Comparison of ENCODE assay signal across 9 cellular contexts in the genomic region with DNA sequence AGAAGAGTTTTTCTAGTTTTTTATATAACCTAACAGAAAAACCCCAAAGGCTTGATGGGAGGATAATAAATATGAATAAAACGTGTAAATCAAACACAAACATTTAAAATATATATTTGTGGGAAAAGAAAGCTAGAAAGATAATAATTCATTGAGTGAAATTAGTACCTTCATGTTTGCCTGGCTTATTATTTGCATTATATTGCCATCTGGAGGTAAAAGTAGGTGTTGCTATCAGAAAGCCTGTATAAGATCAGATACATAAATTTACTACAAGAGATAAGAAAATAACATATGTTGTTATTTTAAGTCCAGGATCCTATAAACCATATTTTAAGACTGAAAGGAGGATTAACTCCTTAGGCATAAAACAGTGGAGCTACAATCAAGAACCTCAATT.
DNase-seq lines count a peak whose midpoint lies in the region; ATAC-seq, FAIRE-seq and TF ChIP-seq lines count a peak whose summit lies in the region.
"Had no signal": no experiment of that assay in that cellular context is flagged by ENCODE, and none has a peak within 500 bp of the region (broad histone marks: within the 10 kb centered on the region; RNA-seq: fewer than 3 reads in every experiment).

No MANE protein-coding gene starts in this region.

- peak overlapping the region; percentile 57 for H2BK15ac ChIP-seq in mesendoderm (replicated peaks; ENCODE audit: low read depth)

- no peak for ATAC-seq in GM19467 (IDR thresholded peaks at IDR 0.05; ENCODE audit: unreplicated experiment)
- ATAC-seq in stimulated activated naive CD8-positive, alpha-beta T cell treated with anti-CD3 and anti-CD28 coated beads, Interleukin-15, Interleukin-2, amounts not matched to agents 100 U/mL and 50 U/mL, for 24 hours = no peak
- ATAC-seq: activated CD8-positive, alpha-beta T cell treated with anti-CD3 and anti-CD28 coated beads for 36 hours had no signal

- WGBS in mesendoderm (ENCODE audit: extremely low coverage, insufficient coverage, low lambda C conversion rate) = no CpG with 5 or more reads among the region's 1 CpG

- H2BK5ac ChIP-seq in mesendoderm (ENCODE audit: low read length) = no peak overlapping the region

- no peaks in the 10 kb centered on the region for H3K9me3 ChIP-seq in MM.1S (replicated peaks; ENCODE audit: insufficient read depth, low read length)

- DNase-seq in GM12864 (ENCODE audit: low read depth) (no peak), MM.1S (peak; percentile 17), astrocyte of the spinal cord (ENCODE audit: low read depth, low spot score) (peak; percentile 39), mesendoderm (peak; percentile 56), GM19239 (ENCODE audit: insufficient read length, low spot score) (no peak), NCI-H2196 (lab: John Stamatoyannopoulos, UW; ENCODE audit: unreplicated experiment) (no peak)
- DNase-seq in stimulated activated naive CD8-positive, alpha-beta T cell treated with anti-CD3 and anti-CD28 coated beads, Interleukin-15, Interleukin-2, amounts not matched to agents 100 U/mL and 50 U/mL, for 24 hours = no peak
- DNase-seq: activated CD8-positive, alpha-beta T cell treated with anti-CD3 and anti-CD28 coated beads for 36 hours had no signal

- H3K36me3 ChIP-seq in MM.1S (replicated peaks; ENCODE audit: insufficient read depth, low read length) (no peaks in the 10 kb centered on the region), mesendoderm (ENCODE audit: control insufficient read depth, insufficient read depth, low read length) (no peaks in the 10 kb centered on the region)

- no peak overlapping the region for H4K5ac ChIP-seq in mesendoderm (ENCODE audit: low read length)

- H3K4me2 ChIP-seq in MM.1S (ENCODE audit: low read depth, low read length) (no peak overlapping the region), mesendoderm (ENCODE audit: low read length) (no peak overlapping the region)

- H3K9ac ChIP-seq in MM.1S (ENCODE audit: low read length) (no peak overlapping the region), mesendoderm (ENCODE audit: low read length) (no peak overlapping the region)

- H3K56ac ChIP-seq in mesendoderm (ENCODE audit: low read length) = no peak overlapping the region

- no peak overlapping the region for H3K18ac ChIP-seq in mesendoderm (ENCODE audit: low read length)

- no peaks in the 10 kb centered on the region for H3K9me2 ChIP-seq in MM.1S (replicated peaks; ENCODE audit: insufficient read depth, low read length)

- H3K79me2 ChIP-seq in MM.1S (ENCODE audit: low read length) (no peaks in the 10 kb centered on the region), mesendoderm (ENCODE audit: control insufficient read depth, insufficient read depth, low read length) (no peaks in the 10 kb centered on the region)

- no peak overlapping the region for H2AK5ac ChIP-seq in mesendoderm (ENCODE audit: low read length)

- H3K4me3 ChIP-seq in GM12864 (ENCODE audit: low read depth, low read length) (no peak overlapping the region), MM.1S (ENCODE audit: low read length) (no peak overlapping the region), astrocyte of the spinal cord (ENCODE audit: low read depth, low read length) (no peak overlapping the region), mesendoderm (ENCODE audit: low read length) (no peak overlapping the region)

- no peak overlapping the region for H2BK120ac ChIP-seq in mesendoderm (ENCODE audit: low read depth, low read length)

- H3F3A ChIP-seq in MM.1S (ENCODE audit: insufficient read depth, low read length) = no peaks in the 10 kb centered on the region

- no peaks in the 10 kb centered on the region for H3K79me1 ChIP-seq in mesendoderm (ENCODE audit: low read length)

- H3K4me1 ChIP-seq in MM.1S (ENCODE audit: low read length) (no peaks in the 10 kb centered on the region), mesendoderm (ENCODE audit: control insufficient read depth, low read depth, low read length) (peaks cover 3% of the 10 kb centered on the region)

- in situ Hi-C loops in astrocyte of the spinal cord (cut with HindIII; ENCODE audit: low sequenced_read_pairs) = no loop called here

- H3K23ac ChIP-seq in mesendoderm (ENCODE audit: low read length) = no peak overlapping the region

- FAIRE-seq in GM19239 (lab: Jason Lieb, UNC) = no peak

- no peak overlapping the region for H4K8ac ChIP-seq in mesendoderm (ENCODE audit: low read depth, low read length)

- H3K27me3 ChIP-seq in MM.1S (replicated peaks; ENCODE audit: insufficient read depth, low read length) (no peaks in the 10 kb centered on the region), mesendoderm (ENCODE audit: insufficient read depth, low read length, poor library complexity) (no peaks in the 10 kb centered on the region)

- no peak overlapping the region for H3K4ac ChIP-seq in mesendoderm (ENCODE audit: low read depth, low read length)

- no peaks in the 10 kb centered on the region for H4K20me1 ChIP-seq in MM.1S (ENCODE audit: insufficient read depth, low read length)

- peak; percentile 7 for TF ChIP-seq CTCF in GM12864 (IDR thresholded peaks at IDR 0.05; ENCODE audit: low read depth, low read length, missing control alignments)
- TF ChIP-seq CTCF in MM.1S (IDR thresholded peaks at IDR 0.05; ENCODE audit: low read length) = peak; percentile 45
- peak; percentile 55 for TF ChIP-seq CTCF in astrocyte of the spinal cord (IDR thresholded peaks at IDR 0.05; ENCODE audit: low read depth, low read length)

- H3K27ac ChIP-seq in MM.1S (ENCODE audit: low read length) (no peak overlapping the region), mesendoderm (ENCODE audit: low read depth, low read length) (no peak overlapping the region)

- H2AFZ ChIP-seq in MM.1S (ENCODE audit: low read length) = no peak overlapping the region

Comparison
In these comparisons a context has a peak if more than half of its experiments do, and no peak if none do; other contexts are left out.
1. DNase-seq: peak in MM.1S (single experiment), astrocyte of the spinal cord (single experiment) and mesendoderm (single experiment); none in GM12864 (single experiment), GM19239 (single experiment), stimulated activated naive CD8-positive, alpha-beta T cell treated with anti-CD3 and anti-CD28 coated beads, Interleukin-15, Interleukin-2, amounts not matched to agents 100 U/mL and 50 U/mL, for 24 hours (single experiment) and NCI-H2196 (single experiment).
2. Peak in every context shown above with its lines, with median percentiles within 50 percentile points of each other: CTCF ChIP-seq.